Comparison of ENCODE assay signal across 16 cellular contexts in genomic region chr14:99462211-99462610, GRCh38.
"Had no signal": no experiment of that assay in that cellular context is flagged by ENCODE, and none has a peak within 500 bp of the region (broad histone marks: within the 10 kb centered on the region; RNA-seq: fewer than 3 reads in every experiment).

No MANE protein-coding gene starts in this region.

- H3K4me1 ChIP-seq: pancreas had no signal

- H3K27me3 Mint-ChIP-seq: activated CD4-positive, alpha-beta memory T cell treated with anti-CD3 and anti-CD28 coated beads, Interleukin-2, amount 10 ng/mL, durations not matched to agents 7 days and 5 days; activated naive CD8-positive, alpha-beta T cell treated with anti-CD3 and anti-CD28 coated beads, Interleukin-2, amount 10 ng/mL, durations not matched to agents 7 days and 5 days; stimulated activated naive B cell treated with anti-CD40 and anti-IgM and Interleukin-4, amounts not matched to agents 10 μg/mL and 1 μg/mL and 100 μg/mL, for 72 hours had no signal

- ATAC-seq: esophagus mucosa; left ventricle myocardium superior; pancreas; stimulated activated naive B cell treated with anti-CD40 and anti-IgM and Interleukin-4, amounts not matched to agents 10 μg/mL and 1 μg/mL and 100 μg/mL, for 72 hours had no signal

- H3K27me3 ChIP-seq: pancreas, tibial nerve had no signal

- H3K4me3 ChIP-seq: pancreas, tibial nerve had no signal

- H3K9me3 ChIP-seq: pancreas, tibial nerve had no signal

- FAIRE-seq: kidney, pancreas had no signal

- H3K27ac ChIP-seq: pancreas, tibial nerve, VCaP had no signal

- H3K9me3 Mint-ChIP-seq: activated CD4-positive, alpha-beta memory T cell treated with anti-CD3 and anti-CD28 coated beads, Interleukin-2, amount 10 ng/mL, durations not matched to agents 7 days and 5 days; activated naive CD8-positive, alpha-beta T cell treated with anti-CD3 and anti-CD28 coated beads, Interleukin-2, amount 10 ng/mL, durations not matched to agents 7 days and 5 days; endodermal cell; stimulated activated naive B cell treated with anti-CD40 and anti-IgM and Interleukin-4, amounts not matched to agents 10 μg/mL and 1 μg/mL and 100 μg/mL, for 72 hours had no signal

- H3K4me3 Mint-ChIP-seq: activated CD4-positive, alpha-beta memory T cell treated with anti-CD3 and anti-CD28 coated beads, Interleukin-2, amount 10 ng/mL, durations not matched to agents 7 days and 5 days; activated naive CD8-positive, alpha-beta T cell treated with anti-CD3 and anti-CD28 coated beads, Interleukin-2, amount 10 ng/mL, durations not matched to agents 7 days and 5 days; endodermal cell; stimulated activated naive B cell treated with anti-CD40 and anti-IgM and Interleukin-4, amounts not matched to agents 10 μg/mL and 1 μg/mL and 100 μg/mL, for 72 hours had no signal

- DNase-seq: activated CD4-positive, alpha-beta memory T cell treated with anti-CD3 and anti-CD28 coated beads, Interleukin-2, amount 10 ng/mL, durations not matched to agents 7 days and 5 days; activated CD8-positive, alpha-beta memory T cell treated with anti-CD3 and anti-CD28 coated beads, Interleukin-2, amount 50 U/mL, for 4 hours; activated naive CD8-positive, alpha-beta T cell treated with anti-CD3 and anti-CD28 coated beads, Interleukin-2, amount 10 ng/mL, durations not matched to agents 7 days and 5 days; anterior cingulate cortex; endodermal cell; head of caudate nucleus; kidney; left ventricle myocardium superior; mesendoderm; pancreas; retina; stimulated activated CD4-positive, alpha-beta T cell treated with anti-CD3 and anti-CD28 coated beads, Interleukin-1b, Interleukin-23, amount 100 ng/mL, for 48 hours; stimulated activated naive B cell treated with anti-CD40 and anti-IgM and Interleukin-4, amounts not matched to agents 10 μg/mL and 1 μg/mL and 100 μg/mL, for 72 hours had no signal

- H3K27ac Mint-ChIP-seq: activated CD4-positive, alpha-beta memory T cell treated with anti-CD3 and anti-CD28 coated beads, Interleukin-2, amount 10 ng/mL, durations not matched to agents 7 days and 5 days; activated naive CD8-positive, alpha-beta T cell treated with anti-CD3 and anti-CD28 coated beads, Interleukin-2, amount 10 ng/mL, durations not matched to agents 7 days and 5 days; endodermal cell; stimulated activated naive B cell treated with anti-CD40 and anti-IgM and Interleukin-4, amounts not matched to agents 10 μg/mL and 1 μg/mL and 100 μg/mL, for 72 hours had no signal
